In the genomic region with DNA sequence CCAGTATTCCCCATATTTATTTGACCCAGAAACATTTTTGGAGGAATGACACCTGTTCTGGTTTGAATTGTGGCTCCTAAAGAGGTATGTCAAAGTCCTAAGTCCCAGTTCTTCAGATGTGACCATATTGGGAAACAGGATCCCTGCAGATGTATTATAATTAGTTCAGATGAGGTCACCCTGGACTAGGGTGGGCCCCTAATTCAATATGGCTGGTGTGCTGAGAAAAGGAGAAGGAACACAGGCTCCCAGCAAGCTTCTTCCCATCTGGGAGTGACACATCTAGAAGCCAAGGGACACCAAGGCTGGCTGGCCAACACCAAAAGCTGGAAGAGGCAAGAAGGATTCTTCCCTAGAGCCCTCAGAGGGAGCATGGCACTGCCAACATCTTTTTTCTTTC, we compare ENCODE assay signal across 27 cellular contexts. TPM values are rescaled to one million over a fixed set of nuclear protein-coding genes. Genes with fewer than 3 reads are reported as not detected.
"Had no signal": no experiment of that assay in that cellular context is flagged by ENCODE, and none has a peak within 500 bp of the region (broad histone marks: within the 10 kb centered on the region; RNA-seq: fewer than 3 reads in every experiment).

No MANE protein-coding gene starts in this region.

- H3K9me3 Mint-ChIP-seq: activated CD4-positive, alpha-beta memory T cell treated with anti-CD3 and anti-CD28 coated beads, Interleukin-2, amount 10 ng/mL, durations not matched to agents 7 days and 5 days; activated naive CD4-positive, alpha-beta T cell treated with anti-CD3 and anti-CD28 coated beads, Interleukin-2, amount 10 ng/mL, durations not matched to agents 7 days and 5 days had no signal

- DNase-seq: activated CD4-positive, alpha-beta memory T cell treated with anti-CD3 and anti-CD28 coated beads, Interleukin-2, amount 10 ng/mL, durations not matched to agents 7 days and 5 days; activated CD4-positive, alpha-beta T cell treated with anti-CD3 and anti-CD28 coated beads for 36 hours; activated CD4-positive, alpha-beta T cell treated with anti-CD3 and anti-CD28 coated beads, Interleukin-2, amount 10 ng/mL, durations not matched to agents 7 days and 5 days; activated CD4-positive, alpha-beta T cell treated with anti-CD3 and anti-CD28 coated beads, Interleukin-2, amount 50 U/mL, for 4 hours; activated CD4-positive, CD25-positive, alpha-beta regulatory T cell; activated CD4-positive, CD25-positive, alpha-beta regulatory T cell treated with anti-CD3 and anti-CD28 coated beads, Interleukin-2, amount 50 U/mL, for 72 hours; activated CD8-positive, alpha-beta memory T cell treated with anti-CD3 and anti-CD28 coated beads, Interleukin-2, amount 50 U/mL, for 48 hours; activated gamma-delta T cell; activated naive CD4-positive, alpha-beta T cell; activated naive CD4-positive, alpha-beta T cell treated with anti-CD3 and anti-CD28 coated beads, Interleukin-2, amount 10 ng/mL, durations not matched to agents 7 days and 5 days; activated naive CD8-positive, alpha-beta T cell treated with anti-CD3 and anti-CD28 coated beads, Interleukin-2, amount 10 ng/mL, durations not matched to agents 7 days and 5 days; activated T-cell treated with anti-CD3 and anti-CD28 coated beads for 4 hours; activated T-cell treated with anti-CD3 and anti-CD28 coated beads, Interleukin-2, amount 50 U/mL, for 24 hours; activated T-cell treated with anti-CD3 and anti-CD28 coated beads, Interleukin-2, amount 50 U/mL, for 72 hours; central memory CD4-positive, alpha-beta T cell; cerebellar nuclear complex; colonic mucosa; effector CD8-positive, alpha-beta T cell; esophagus squamous epithelium; head of caudate nucleus; T-helper 17 cell; T1000 had no signal

- H3K27ac Mint-ChIP-seq: activated CD4-positive, alpha-beta memory T cell treated with anti-CD3 and anti-CD28 coated beads, Interleukin-2, amount 10 ng/mL, durations not matched to agents 7 days and 5 days; activated CD4-positive, alpha-beta T cell treated with anti-CD3 and anti-CD28 coated beads for 36 hours; activated CD4-positive, alpha-beta T cell treated with anti-CD3 and anti-CD28 coated beads, Interleukin-2, amount 10 ng/mL, durations not matched to agents 7 days and 5 days; activated naive CD4-positive, alpha-beta T cell treated with anti-CD3 and anti-CD28 coated beads, Interleukin-2, amount 10 ng/mL, durations not matched to agents 7 days and 5 days; activated naive CD4-positive, alpha-beta T cell treated with anti-CD3 and anti-CD28 coated beads, Interleukin-2, amount 50 U/mL, for 72 hours; activated naive CD8-positive, alpha-beta T cell treated with anti-CD3 and anti-CD28 coated beads, Interleukin-2, amount 10 ng/mL, durations not matched to agents 7 days and 5 days; activated T-cell treated with anti-CD3 and anti-CD28 coated beads, Interleukin-2, amount 50 U/mL, for 24 hours; activated T-cell treated with anti-CD3 and anti-CD28 coated beads, Interleukin-2, amount 50 U/mL, for 72 hours; brain; T-helper 17 cell; T-helper 2 cell treated with Interferon-gamma antibody and Interleukin-4, amounts not matched to agents 5 μg/mL and 100 μg/mL, for 36 hours had no signal

- ATAC-seq: activated CD4-positive, alpha-beta T cell treated with anti-CD3 and anti-CD28 coated beads for 36 hours; activated naive CD4-positive, alpha-beta T cell treated with anti-CD3 and anti-CD28 coated beads, Interleukin-2, amount 50 U/mL, for 72 hours; activated T-cell treated with anti-CD3 and anti-CD28 coated beads, Interleukin-2, amount 50 U/mL, for 72 hours; T-helper 17 cell had no signal

- H3K4me3 Mint-ChIP-seq: activated CD4-positive, alpha-beta memory T cell treated with anti-CD3 and anti-CD28 coated beads, Interleukin-2, amount 10 ng/mL, durations not matched to agents 7 days and 5 days; activated CD4-positive, alpha-beta T cell treated with anti-CD3 and anti-CD28 coated beads for 36 hours; activated CD4-positive, alpha-beta T cell treated with anti-CD3 and anti-CD28 coated beads, Interleukin-2, amount 10 ng/mL, durations not matched to agents 7 days and 5 days; activated naive CD4-positive, alpha-beta T cell treated with anti-CD3 and anti-CD28 coated beads, Interleukin-2, amount 10 ng/mL, durations not matched to agents 7 days and 5 days; activated naive CD8-positive, alpha-beta T cell treated with anti-CD3 and anti-CD28 coated beads, Interleukin-2, amount 10 ng/mL, durations not matched to agents 7 days and 5 days; activated T-cell treated with anti-CD3 and anti-CD28 coated beads, Interleukin-2, amount 50 U/mL, for 24 hours; activated T-cell treated with anti-CD3 and anti-CD28 coated beads, Interleukin-2, amount 50 U/mL, for 72 hours; brain; T-helper 17 cell; T-helper 2 cell treated with Interferon-gamma antibody and Interleukin-4, amounts not matched to agents 5 μg/mL and 100 μg/mL, for 36 hours had no signal

- H3K27me3 Mint-ChIP-seq: activated CD4-positive, alpha-beta T cell treated with anti-CD3 and anti-CD28 coated beads, Interleukin-2, amount 10 ng/mL, durations not matched to agents 7 days and 5 days; activated naive CD4-positive, alpha-beta T cell treated with anti-CD3 and anti-CD28 coated beads, Interleukin-2, amount 10 ng/mL, durations not matched to agents 7 days and 5 days; activated T-cell treated with anti-CD3 and anti-CD28 coated beads, Interleukin-2, amount 50 U/mL, for 24 hours had no signal

- H3K36me3 Mint-ChIP-seq: activated naive CD4-positive, alpha-beta T cell treated with anti-CD3 and anti-CD28 coated beads, Interleukin-2, amount 10 ng/mL, durations not matched to agents 7 days and 5 days; activated naive CD4-positive, alpha-beta T cell treated with anti-CD3 and anti-CD28 coated beads, Interleukin-2, amount 50 U/mL, for 72 hours; activated naive CD8-positive, alpha-beta T cell treated with anti-CD3 and anti-CD28 coated beads, Interleukin-2, amount 10 ng/mL, durations not matched to agents 7 days and 5 days; brain had no signal

RNA-seq across cellular contexts. Expression of a gene that starts 22.9 kb away (rescaled TPM):
- total RNA-seq: ascending aorta, endothelial cell of umbilical vein had no signal
